ENCODE assay signal across 1 cellular context in genomic region chr1:93614550-93615200, GRCh38.
TF ChIP-seq lines count a peak whose summit lies in the region.

No MANE protein-coding gene starts in this region.

TF ChIP-seq in WTC11, 78 proteins besides CTCF, POLR2A, EP300 and RAD21 (continued from another document):
- no peak for TF ChIP-seq AFF4 (CRISPR knock-in tag; IDR thresholded peaks at IDR 0.05; ENCODE audit: borderline replicate concordance)
- TF ChIP-seq OVOL2 (CRISPR knock-in tag; IDR thresholded peaks at IDR 0.05; ENCODE audit: borderline replicate concordance), result no peak
